In genomic region chr13:110306960-110307696, GRCh38 we compare ENCODE assay signal across 1 cellular context.
TF ChIP-seq lines count a peak whose summit lies in the region.

Gene COL4A1 (minus strand): TSS chr13:110307157. CDS start chr13:110307027, 130 bp downstream.
Gene COL4A2 (plus strand): TSS chr13:110307284. CDS start chr13:110307904, 620 bp downstream.

TF ChIP-seq in WTC11, 78 proteins besides CTCF, POLR2A, EP300 and RAD21 (continued from another document):
- 0 out of 2 replicates have a peak, but pooled peaks have one; percentile 50 for TF ChIP-seq E2F1 (CRISPR knock-in tag; IDR thresholded peaks at IDR 0.05)
